ENCODE assay signal across 22 cellular contexts in genomic region chr7:27066148-27066547, GRCh38. TPM values are rescaled to one million over a fixed set of nuclear protein-coding genes. Genes with fewer than 3 reads are reported as not detected.
A peak's percentile ranks its signal among the peaks of the same experiment; 100 is the strongest.
DNase-seq lines count a peak whose midpoint lies in the region; FAIRE-seq and TF ChIP-seq lines count a peak whose summit lies in the region.
"Had no signal": no experiment of that assay in that cellular context is flagged by ENCODE, and none has a peak within 500 bp of the region (broad histone marks: within the 10 kb centered on the region; RNA-seq: fewer than 3 reads in every experiment).

No MANE protein-coding gene starts in this region.

- H3K9me3 ChIP-seq in mammary epithelial cell (replicated peaks; ENCODE audit: insufficient read depth, low read length) (no peaks in the 10 kb centered on the region), breast epithelium (no peaks in the 10 kb centered on the region), right atrium auricular region (no peaks in the 10 kb centered on the region)
- H3K9me3 ChIP-seq: MG63, prostate gland had no signal

- H3K4me3 Mint-ChIP-seq in endothelial cell (ENCODE audit: unreplicated experiment): no peak overlapping the region
- H3K4me3 Mint-ChIP-seq: activated naive CD8-positive, alpha-beta T cell; activated T-cell treated with anti-CD3 and anti-CD28 coated beads, Interleukin-2, amount 50 U/mL, for 24 hours; natural killer cell treated with Interleukin-12 subunit alpha and Interleukin-12 subunit beta and Interleukin-15 and Interleukin-18, amount 100 ng/mL, for 72 hours; stimulated activated naive CD8-positive, alpha-beta T cell treated with anti-CD3 and anti-CD28 coated beads, Interleukin-15, Interleukin-2, amounts not matched to agents 100 ng/mL and 50 ng/mL, for 24 hours had no signal

- H3K79me2 ChIP-seq in mammary epithelial cell (ENCODE audit: insufficient read depth, low read length): no peaks in the 10 kb centered on the region

- no peaks in the 10 kb centered on the region for H3K9me3 Mint-ChIP-seq in endothelial cell (ENCODE audit: unreplicated experiment)
- H3K9me3 Mint-ChIP-seq: activated T-cell treated with anti-CD3 and anti-CD28 coated beads, Interleukin-2, amount 50 U/mL, for 24 hours; natural killer cell treated with Interleukin-12 subunit alpha and Interleukin-12 subunit beta and Interleukin-15 and Interleukin-18, amount 100 ng/mL, for 72 hours; stimulated activated naive CD8-positive, alpha-beta T cell treated with anti-CD3 and anti-CD28 coated beads, Interleukin-15, Interleukin-2, amounts not matched to agents 100 ng/mL and 50 ng/mL, for 24 hours had no signal

- TF ChIP-seq CTCF in mammary epithelial cell (conservative IDR thresholded peaks at IDR 0.05 in 1 of 2, IDR thresholded peaks at IDR 0.05 in 1 of 2; ENCODE audit: extremely low read depth in 1 of 2, insufficient read depth in 1 of 2, low read depth in 1 of 2, low read length in 2 of 2): no peak
- TF ChIP-seq CTCF in breast epithelium (IDR thresholded peaks at IDR 0.05): no peak
- TF ChIP-seq CTCF in fibroblast of mammary gland (conservative IDR thresholded peaks at IDR 0.05; ENCODE audit: control insufficient read depth, insufficient read depth, low read depth, low read length): no peak
- no peak for TF ChIP-seq CTCF in right atrium auricular region (IDR thresholded peaks at IDR 0.05)
- TF ChIP-seq CTCF in endothelial cell (IDR thresholded peaks at IDR 0.05; ENCODE audit: unreplicated experiment): no peak

- 47% methylated on average over 3 of the region's 3 CpGs for WGBS in mammary epithelial cell (ENCODE audit: low coverage, missing lambda C conversion rate)

- H3K4me3 ChIP-seq in mammary epithelial cell (replicated peaks in 1 of 3; ENCODE audit: insufficient read depth in 1 of 3, low read depth in 2 of 3, low read length in 3 of 3): no peak overlapping the region
- H3K4me3 ChIP-seq in breast epithelium: no peak overlapping the region
- H3K4me3 ChIP-seq in fibroblast of mammary gland (ENCODE audit: control insufficient read depth, low read depth, low read length): no peak overlapping the region
- no peak overlapping the region for H3K4me3 ChIP-seq in right atrium auricular region
- H3K4me3 ChIP-seq: MG63, prostate gland had no signal

- H3K4me1 ChIP-seq in mammary epithelial cell (ENCODE audit: insufficient read depth, low read length): peaks cover 9% of the 10 kb centered on the region
- H3K4me1 ChIP-seq in breast epithelium: no peaks in the 10 kb centered on the region
- H3K4me1 ChIP-seq in right atrium auricular region: no peaks in the 10 kb centered on the region
- H3K4me1 ChIP-seq: prostate gland had no signal

- no peaks in the 10 kb centered on the region for H3K36me3 Mint-ChIP-seq in endothelial cell (ENCODE audit: low read depth, unreplicated experiment)
- H3K36me3 Mint-ChIP-seq: activated naive CD8-positive, alpha-beta T cell; natural killer cell treated with Interleukin-12 subunit alpha and Interleukin-12 subunit beta and Interleukin-15 and Interleukin-18, amount 100 ng/mL, for 72 hours had no signal

- no peak overlapping the region for H3K9ac ChIP-seq in mammary epithelial cell (ENCODE audit: insufficient read depth, low read length)

- peak; percentile 95 for FAIRE-seq in RCC 7860 (lab: Jason Lieb, UNC)
- FAIRE-seq: A204.1, frontal cortex, urothelium cell line had no signal

- no peaks in the 10 kb centered on the region for H4K20me1 ChIP-seq in mammary epithelial cell (ENCODE audit: insufficient read depth, low read length)

- H2AFZ ChIP-seq in mammary epithelial cell (ENCODE audit: low read depth, low read length): peak overlapping the region; percentile 31

- H3K27me3 Mint-ChIP-seq in endothelial cell (ENCODE audit: unreplicated experiment): no peaks in the 10 kb centered on the region
- H3K27me3 Mint-ChIP-seq: activated naive CD8-positive, alpha-beta T cell had no signal

- no peak overlapping the region for H3K27ac ChIP-seq in mammary epithelial cell (ENCODE audit: insufficient read depth, low read depth, low read length)
- no peak overlapping the region for H3K27ac ChIP-seq in breast epithelium
- no peak overlapping the region for H3K27ac ChIP-seq in right atrium auricular region
- H3K27ac ChIP-seq: prostate gland had no signal

- DNase-seq in mammary epithelial cell (peak; percentile 85), breast epithelium (ENCODE audit: low spot score in 2 of 2) (no peak), RCC 7860 (ENCODE audit: low spot score) (peak; percentile 87), fibroblast of mammary gland (ENCODE audit: low read depth) (peak; percentile 66), stromal cell of bone marrow (ENCODE audit: low read depth) (peak; percentile 25), right atrium auricular region (ENCODE audit: low spot score) (no peak), endothelial cell (ENCODE audit: low spot score) (no peak)
- no peak for DNase-seq in activated T-cell treated with anti-CD3 and anti-CD28 coated beads, Interleukin-2, amount 50 U/mL, for 48 hours
- DNase-seq: activated CD4-positive, alpha-beta T cell treated with anti-CD3 and anti-CD28 coated beads, Interleukin-2, amount 50 U/mL, for 4 hours; activated T-cell treated with anti-CD3 and anti-CD28 coated beads, Interleukin-2, amount 50 U/mL, for 24 hours; caudate nucleus; GF-D8; MG63; NCI-H2029; NCI-H524 had no signal

- H3K27me3 ChIP-seq in mammary epithelial cell (ENCODE audit: insufficient read depth, low read length) (no peaks in the 10 kb centered on the region), breast epithelium (no peaks in the 10 kb centered on the region), right atrium auricular region (no peaks in the 10 kb centered on the region)
- H3K27me3 ChIP-seq: MG63 had no signal

- intact Hi-C loops in mammary epithelial cell (cut with micrococcal nuclease): no loop called here
- intact Hi-C loops in breast epithelium (cut with DNase I; ENCODE audit: low total_unique reads): no loop called here

- dilution Hi-C loops in mammary epithelial cell (cut with HindIII; ENCODE audit: low sequenced_read_pairs): no loop called here

- no peaks in the 10 kb centered on the region for H3K36me3 ChIP-seq in mammary epithelial cell (ENCODE audit: insufficient read depth, low read length)
- H3K36me3 ChIP-seq in breast epithelium: no peaks in the 10 kb centered on the region
- H3K36me3 ChIP-seq in right atrium auricular region: no peaks in the 10 kb centered on the region
- H3K36me3 ChIP-seq: MG63, prostate gland had no signal

- H3K27ac Mint-ChIP-seq in endothelial cell (ENCODE audit: unreplicated experiment): no peak overlapping the region
- H3K27ac Mint-ChIP-seq: activated naive CD8-positive, alpha-beta T cell; activated T-cell treated with anti-CD3 and anti-CD28 coated beads, Interleukin-2, amount 50 U/mL, for 24 hours; natural killer cell treated with Interleukin-12 subunit alpha and Interleukin-12 subunit beta and Interleukin-15 and Interleukin-18, amount 100 ng/mL, for 72 hours; stimulated activated naive CD8-positive, alpha-beta T cell treated with anti-CD3 and anti-CD28 coated beads, Interleukin-15, Interleukin-2, amounts not matched to agents 100 ng/mL and 50 ng/mL, for 24 hours had no signal

- TF ChIP-seq POLR2A in breast epithelium (IDR thresholded peaks at IDR 0.05): no peak

- BruUV-seq in mammary epithelial cell (replicated peaks; lab: Mats Ljungman, UMichigan): no TSS peak

- CTCF ChIA-PET in mammary epithelial cell (lab: Charles Lee; ENCODE audit: low non-redundant PET): no interaction called here

- H3K4me1 Mint-ChIP-seq in endothelial cell (ENCODE audit: unreplicated experiment): no peaks in the 10 kb centered on the region

- in situ Hi-C loops in mammary epithelial cell (cut with MboI; ENCODE audit: low sequenced_read_pairs in 2 of 2): no loop called here

- H3K4me2 ChIP-seq in mammary epithelial cell (ENCODE audit: insufficient read depth, low read depth, low read length): peak overlapping the region; percentile 52

RNA-seq across cellular contexts. Expression of gene HOXA1, which starts 29.7 kb away (rescaled TPM):
- total RNA-seq in mammary epithelial cell (1 to 10 TPM; 2.5 to 9.4 TPM), breast epithelium (under 1 TPM; 0.33 to 0.80 (median 0.44) TPM), right atrium auricular region (under 1 TPM in 1 of 2 donors, not detected in 1; 0.20 TPM), endothelial cell (ENCODE audit: unreplicated experiment) (3.5 TPM)
- 6.0 TPM for polyA plus RNA-seq in mammary epithelial cell
- 14.9 TPM for polyA minus RNA-seq in mammary epithelial cell
- total RNA-seq: frontal cortex had no signal

RNA-seq across cellular contexts. Expression of gene HOXA2, which starts 36.3 kb away (rescaled TPM):
- total RNA-seq in mammary epithelial cell: 1 to 10 TPM in 1 of 2 donors, under 1 TPM in 1; 0.50 to 1.5 TPM
- 1.3 TPM for polyA plus RNA-seq in mammary epithelial cell
- polyA minus RNA-seq in mammary epithelial cell: 1.3 TPM
- total RNA-seq in breast epithelium: 1 to 10 TPM in 2 of 3 donors, under 1 TPM in 1; 0.80 to 5.4 (median 1.3) TPM
- under 1 TPM; 0.16 to 0.33 TPM for total RNA-seq in right atrium auricular region
- 1.1 TPM for total RNA-seq in endothelial cell (ENCODE audit: unreplicated experiment)
- total RNA-seq: frontal cortex; natural killer cell treated with Interleukin-12 subunit alpha and Interleukin-12 subunit beta and Interleukin-15 and Interleukin-18, amount 100 ng/mL, for 72 hours had no signal

Comparison
In these comparisons a context has a peak if more than half of its experiments do, and no peak if none do; other contexts are left out.
1. DNase-seq: peak in mammary epithelial cell (single experiment), RCC 7860 (single experiment), fibroblast of mammary gland (single experiment) and stromal cell of bone marrow (single experiment); none in breast epithelium (0 of 2), right atrium auricular region (single experiment), activated T-cell treated with anti-CD3 and anti-CD28 coated beads, Interleukin-2, amount 50 U/mL, for 48 hours (0 of 2) and endothelial cell (single experiment).